Comparison of ENCODE assay signal across 17 cellular contexts in genomic region chr19:295687-296370, GRCh38. TPM values are rescaled to one million over a fixed set of nuclear protein-coding genes. Genes with fewer than 3 reads are reported as not detected.
DNase-seq lines count a peak whose midpoint lies in the region; ATAC-seq and TF ChIP-seq lines count a peak whose summit lies in the region.
"Had no signal": no experiment of that assay in that cellular context is flagged by ENCODE, and none has a peak within 500 bp of the region (broad histone marks: within the 10 kb centered on the region; RNA-seq: fewer than 3 reads in every experiment).

No MANE protein-coding gene starts in this region.

- no peaks in the 10 kb centered on the region for H3K36me3 Mint-ChIP-seq in chondrocyte (ENCODE audit: low read depth)
- no peaks in the 10 kb centered on the region for H3K36me3 Mint-ChIP-seq in activated CD4-positive, alpha-beta T cell treated with anti-CD3 and anti-CD28 coated beads, Interleukin-2, amount 10 ng/mL, durations not matched to agents 7 days and 5 days (ENCODE audit: low read depth)
- H3K36me3 Mint-ChIP-seq: activated CD8-positive, alpha-beta memory T cell treated with anti-CD3 and anti-CD28 coated beads, Interleukin-2, amount 10 ng/mL, durations not matched to agents 7 days and 5 days; CD4-positive, CD25-positive, alpha-beta regulatory T cell had no signal

- no peak overlapping the region for H3K4me2 ChIP-seq in SK-N-SH

- peaks cover 27% of the 10 kb centered on the region for H3K4me1 Mint-ChIP-seq in chondrocyte (ENCODE audit: low read depth)
- no peaks in the 10 kb centered on the region for H3K4me1 Mint-ChIP-seq in activated CD4-positive, alpha-beta T cell treated with anti-CD3 and anti-CD28 coated beads, Interleukin-2, amount 10 ng/mL, durations not matched to agents 7 days and 5 days
- H3K4me1 Mint-ChIP-seq: activated CD8-positive, alpha-beta memory T cell treated with anti-CD3 and anti-CD28 coated beads, Interleukin-2, amount 10 ng/mL, durations not matched to agents 7 days and 5 days had no signal

- H3K27me3 Mint-ChIP-seq in chondrocyte (ENCODE audit: low read depth), result peaks cover 18% of the 10 kb centered on the region
- peaks cover 33% of the 10 kb centered on the region for H3K27me3 Mint-ChIP-seq in activated CD4-positive, alpha-beta T cell treated with anti-CD3 and anti-CD28 coated beads, Interleukin-2, amount 10 ng/mL, durations not matched to agents 7 days and 5 days

- CTCF ChIA-PET in SK-N-SH (lab: Yijun Ruan, JAX), result interaction anchor here (0.6 to 1.3 kb wide), 2 partner anchors 24 to 709 kb away, joined by 3 to 4 read pairs; no protein-coding TSS in a partner anchor
- CTCF ChIA-PET in activated CD4-positive, alpha-beta T cell treated with anti-CD3 and anti-CD28 coated beads, Interleukin-2, amount 10 ng/mL, durations not matched to agents 7 days and 5 days (lab: Charles Lee), result interaction anchor here (0.8 to 1.4 kb wide), 4 partner anchors 9 to 215 kb away, joined by 3 read pairs; no protein-coding TSS in a partner anchor

- DNase-seq in SK-N-SH, result peak; percentile 30
- peak; percentile 61 for DNase-seq in chondrocyte (ENCODE audit: low spot score)
- DNase-seq in activated CD4-positive, alpha-beta T cell treated with anti-CD3 and anti-CD28 coated beads, Interleukin-2, amount 10 ng/mL, durations not matched to agents 7 days and 5 days, result no peak
- no peak for DNase-seq in activated CD4-positive, alpha-beta T cell treated with anti-CD3 and anti-CD28 coated beads, Interleukin-2, amount 50 U/mL, for 48 hours
- DNase-seq: HFFc6, ovary, SIG-M5 had no signal

- no peak overlapping the region for H3K9ac ChIP-seq in SK-N-SH
- no peak overlapping the region for H3K9ac ChIP-seq in muscle layer of colon (ENCODE audit: low read length)
- no peak overlapping the region for H3K9ac ChIP-seq in subcutaneous abdominal adipose tissue (ENCODE audit: low read length in 5 of 5)

- H3K36me3 ChIP-seq in SK-N-SH (replicated peaks in 1 of 2; ENCODE audit: control insufficient read depth in 1 of 2, insufficient read depth in 2 of 2, low read length in 1 of 2) (no peaks in the 10 kb centered on the region), muscle layer of colon (ENCODE audit: insufficient read depth, low read length) (no peaks in the 10 kb centered on the region), subcutaneous abdominal adipose tissue (ENCODE audit: control insufficient read depth in 5 of 5, insufficient read depth in 5 of 5, low read length in 5 of 5) (no peaks in the 10 kb centered on the region)
- H3K36me3 ChIP-seq: ovary, thyroid gland had no signal

- no peak overlapping the region for H3K4me3 Mint-ChIP-seq in chondrocyte (ENCODE audit: unreplicated experiment)
- no peak overlapping the region for H3K4me3 Mint-ChIP-seq in activated CD4-positive, alpha-beta T cell treated with anti-CD3 and anti-CD28 coated beads, Interleukin-2, amount 10 ng/mL, durations not matched to agents 7 days and 5 days
- H3K4me3 Mint-ChIP-seq: activated CD8-positive, alpha-beta memory T cell treated with anti-CD3 and anti-CD28 coated beads, Interleukin-2, amount 10 ng/mL, durations not matched to agents 7 days and 5 days; HFFc6 had no signal

- no peak overlapping the region for H3K27ac ChIP-seq in SK-N-SH (ENCODE audit: low read depth in 2 of 2, low read length in 1 of 2)
- H3K27ac ChIP-seq in muscle layer of colon (ENCODE audit: low read depth, low read length), result peak overlapping the region; percentile 10
- H3K27ac ChIP-seq in subcutaneous abdominal adipose tissue (ENCODE audit: low read depth, low read length), result peak overlapping the region; percentile 16
- H3K27ac ChIP-seq: ovary had no signal

- H3K79me2 ChIP-seq in SK-N-SH (ENCODE audit: insufficient read depth), result no peaks in the 10 kb centered on the region

- no peaks in the 10 kb centered on the region for H3K27me3 ChIP-seq in SK-N-SH (ENCODE audit: insufficient read depth)
- H3K27me3 ChIP-seq in muscle layer of colon (ENCODE audit: control insufficient read depth in 1 of 2, insufficient read depth in 2 of 2, low read length in 2 of 2), result peaks cover 26 to 40% of the 10 kb centered on the region in 2 donors
- peaks cover 29 to 36% (median 35%) of the 10 kb centered on the region in 5 donors for H3K27me3 ChIP-seq in subcutaneous abdominal adipose tissue (ENCODE audit: control insufficient read depth in 5 of 5, insufficient read depth in 4 of 5, low read length in 5 of 5)
- H3K27me3 ChIP-seq: ovary, thyroid gland had no signal

- no peak overlapping the region for H2AFZ ChIP-seq in SK-N-SH (ENCODE audit: low read depth)

- H4K20me1 ChIP-seq in SK-N-SH (ENCODE audit: insufficient read depth), result no peaks in the 10 kb centered on the region

- TF ChIP-seq CTCF in SK-N-SH (IDR thresholded peaks at IDR 0.05) (no peak), chondrocyte (IDR thresholded peaks at IDR 0.05) (no peak)

- no peak for TF ChIP-seq EP300 in SK-N-SH (IDR thresholded peaks at IDR 0.05; ENCODE audit: borderline replicate concordance in 1 of 2, low read depth in 1 of 2, low read length in 1 of 2)

- H3K4me3 ChIP-seq in SK-N-SH (ENCODE audit: low read depth in 2 of 2, low read length in 1 of 2) (no peak overlapping the region), muscle layer of colon (ENCODE audit: low read depth in 1 of 2, low read length in 2 of 2) (no peak overlapping the region), subcutaneous abdominal adipose tissue (ENCODE audit: low read depth in 1 of 5, low read length in 5 of 5) (no peak overlapping the region)
- H3K4me3 ChIP-seq: mucosa of descending colon, thyroid gland had no signal

- H3K4me1 ChIP-seq in SK-N-SH (ENCODE audit: control insufficient read depth in 1 of 2, insufficient read depth in 2 of 2, low read depth in 1 of 2, low read length in 1 of 2) (no peaks in the 10 kb centered on the region; a peak in 1 of 4 replicates), muscle layer of colon (ENCODE audit: insufficient read depth, low read length) (peaks cover 19% of the 10 kb centered on the region), subcutaneous abdominal adipose tissue (ENCODE audit: control insufficient read depth in 5 of 5, insufficient read depth in 5 of 5, low read length in 5 of 5) (peaks cover 0 to 34% (median 26%) of the 10 kb centered on the region in 5 donors)

- H3K27ac Mint-ChIP-seq in chondrocyte (ENCODE audit: unreplicated experiment), result no peak overlapping the region
- no peak overlapping the region for H3K27ac Mint-ChIP-seq in activated CD4-positive, alpha-beta T cell treated with anti-CD3 and anti-CD28 coated beads, Interleukin-2, amount 10 ng/mL, durations not matched to agents 7 days and 5 days
- H3K27ac Mint-ChIP-seq: activated CD8-positive, alpha-beta memory T cell treated with anti-CD3 and anti-CD28 coated beads, Interleukin-2, amount 10 ng/mL, durations not matched to agents 7 days and 5 days; activated T-helper 2 cell treated with anti-CD3 and anti-CD28 coated beads, Interferon-gamma antibody, Interleukin-2, Interleukin-4, amounts not matched to agents 10 μg/mL and 5 μg/mL and 100 μg/mL, durations not matched to agents 14 hours and 24 hours and 36 hours; CD4-positive, CD25-positive, alpha-beta regulatory T cell; HFFc6 had no signal

- H3K9me3 Mint-ChIP-seq in chondrocyte (ENCODE audit: low read depth), result no peaks in the 10 kb centered on the region
- H3K9me3 Mint-ChIP-seq in activated CD4-positive, alpha-beta T cell treated with anti-CD3 and anti-CD28 coated beads, Interleukin-2, amount 10 ng/mL, durations not matched to agents 7 days and 5 days, result no peaks in the 10 kb centered on the region
- H3K9me3 Mint-ChIP-seq: activated T-helper 2 cell treated with anti-CD3 and anti-CD28 coated beads, Interferon-gamma antibody, Interleukin-2, Interleukin-4, amounts not matched to agents 10 μg/mL and 5 μg/mL and 100 μg/mL, durations not matched to agents 14 hours and 24 hours and 36 hours; HFFc6 had no signal

- POLR2A ChIA-PET in SK-N-SH (lab: Yijun Ruan, JAX), result no interaction called here
- POLR2A ChIA-PET in activated CD4-positive, alpha-beta T cell treated with anti-CD3 and anti-CD28 coated beads, Interleukin-2, amount 10 ng/mL, durations not matched to agents 7 days and 5 days (lab: Charles Lee), result no interaction called here

- no peaks in the 10 kb centered on the region for H3K9me3 ChIP-seq in SK-N-SH
- no peaks in the 10 kb centered on the region for H3K9me3 ChIP-seq in muscle layer of colon (ENCODE audit: low read length)
- no peaks in the 10 kb centered on the region for H3K9me3 ChIP-seq in subcutaneous abdominal adipose tissue (ENCODE audit: control insufficient read depth in 5 of 5, low read length in 5 of 5)
- H3K9me3 ChIP-seq: mucosa of descending colon, ovary, thyroid gland had no signal

- no peak for TF ChIP-seq RAD21 in SK-N-SH (IDR thresholded peaks at IDR 0.05; ENCODE audit: low read length)

- H3F3A ChIP-seq in SK-N-SH (replicated peaks; ENCODE audit: insufficient read depth), result no peaks in the 10 kb centered on the region

- no peak for ATAC-seq in SK-N-SH treated with all-trans-retinoic acid at 6 μM for 48 hours
- no peak for ATAC-seq in GM21528 (IDR thresholded peaks at IDR 0.05; ENCODE audit: low FRiP score, unreplicated experiment)

- 78% methylated on average over 10 of the region's 13 CpGs for WGBS in SK-N-SH (ENCODE audit: low lambda C conversion rate)

- no peaks in the 10 kb centered on the region for H3K9me2 ChIP-seq in SK-N-SH

TF ChIP-seq in SK-N-SH, 30 proteins besides CTCF, POLR2A, EP300 and RAD21 (continues in another document):
- TF ChIP-seq SIN3A (IDR thresholded peaks at IDR 0.05; ENCODE audit: borderline replicate concordance, low read depth, low read length) (no peak), CHD2 (IDR thresholded peaks at IDR 0.05; ENCODE audit: low read length, partially characterized antibody) (no peak), YY1 (IDR thresholded peaks at IDR 0.05; ENCODE audit: low read depth) (no peak)

TF ChIP-seq in SK-N-SH treated with all-trans-retinoic acid at 6 μM for 48 hours, 23 proteins besides CTCF, POLR2A, EP300 and RAD21 (continues in another document):
- TF ChIP-seq ARNTL (CRISPR knock-in tag; IDR thresholded peaks at IDR 0.05; ENCODE audit: borderline replicate concordance, low read depth), result no peak

RNA-seq across cellular contexts. Expression of gene PLPP2, which starts 4.6 kb away (rescaled TPM):
- polyA plus RNA-seq in SK-N-SH (2012; rRNA removed), result 27.3 and 33.6 TPM in 2 replicates
- 19.4 and 27.7 TPM in 2 replicates for polyA plus RNA-seq in SK-N-SH (2012; cell fraction: cytosol; rRNA removed)
- 44.7 and 58.0 TPM in 2 replicates for polyA plus RNA-seq in SK-N-SH (2012; cell fraction: nucleus; rRNA removed)
- 0.36 to 4.1 TPM (median 3.0 TPM) in 3 replicates for total RNA-seq in chondrocyte
- total RNA-seq in activated CD4-positive, alpha-beta T cell treated with anti-CD3 and anti-CD28 coated beads, Interleukin-2, amount 10 ng/mL, durations not matched to agents 7 days and 5 days, result under 1 TPM; 0.15 to 0.22 TPM
- total RNA-seq: activated CD8-positive, alpha-beta memory T cell treated with anti-CD3 and anti-CD28 coated beads, Interleukin-2, amount 10 ng/mL, durations not matched to agents 7 days and 5 days; activated T-helper 2 cell treated with anti-CD3 and anti-CD28 coated beads, Interferon-gamma antibody, Interleukin-2, Interleukin-4, amounts not matched to agents 10 μg/mL and 5 μg/mL and 100 μg/mL, durations not matched to agents 14 hours and 24 hours and 36 hours; T-helper 2 cell treated with Interferon-gamma antibody and Interleukin-4, amounts not matched to agents 100 ng/mL and 5 ng/mL, for 36 hours had no signal

RNA-seq across cellular contexts. Expression of gene MIER2, which starts 48.8 kb away (rescaled TPM):
- polyA plus RNA-seq in SK-N-SH (2012; rRNA removed), result 8.0 and 15.9 TPM in 2 replicates
- polyA plus RNA-seq in SK-N-SH (2012; cell fraction: cytosol; rRNA removed), result 10.2 and 12.4 TPM in 2 replicates
- 42.6 and 47.8 TPM in 2 replicates for polyA plus RNA-seq in SK-N-SH (2012; cell fraction: nucleus; rRNA removed)
- total RNA-seq in chondrocyte, result 40.2 to 44.5 TPM (median 42.4 TPM) in 3 replicates
- total RNA-seq in activated CD4-positive, alpha-beta T cell treated with anti-CD3 and anti-CD28 coated beads, Interleukin-2, amount 10 ng/mL, durations not matched to agents 7 days and 5 days, result 10 to 100 TPM; 20.7 to 22.0 TPM

Comparison
In these comparisons a context has a peak if more than half of its experiments do, and no peak if none do; other contexts are left out.
1. DNase-seq: peak in SK-N-SH (single experiment) and chondrocyte (single experiment); none in activated CD4-positive, alpha-beta T cell treated with anti-CD3 and anti-CD28 coated beads, Interleukin-2, amount 10 ng/mL, durations not matched to agents 7 days and 5 days (single experiment) and activated CD4-positive, alpha-beta T cell treated with anti-CD3 and anti-CD28 coated beads, Interleukin-2, amount 50 U/mL, for 48 hours (0 of 2).
2. H3K27ac ChIP-seq: peak in muscle layer of colon (single experiment) and subcutaneous abdominal adipose tissue (single experiment); none in SK-N-SH (0 of 2).